Comparison of ENCODE assay signal across 11 cellular contexts in the genomic region with DNA sequence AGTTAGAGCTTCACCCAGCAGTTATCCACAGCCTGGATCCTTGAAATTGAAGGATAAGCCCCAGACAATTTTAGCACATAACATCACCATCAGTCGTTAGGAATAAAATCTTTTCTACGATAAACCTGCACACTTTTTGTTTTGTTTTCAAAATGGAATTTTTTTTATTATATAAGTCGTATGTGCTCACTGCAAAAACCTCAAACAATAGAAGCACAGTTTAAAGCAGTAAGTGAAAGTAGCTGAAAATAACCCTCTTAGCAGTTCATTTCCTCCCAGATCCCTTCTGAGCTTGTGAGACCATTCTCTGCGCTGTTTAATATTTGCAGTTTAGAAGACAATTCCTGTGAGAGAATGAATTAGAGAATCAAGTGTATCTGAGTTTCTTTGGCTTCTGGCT. TPM values are rescaled to one million over a fixed set of nuclear protein-coding genes. Genes with fewer than 3 reads are reported as not detected.
A peak's percentile ranks its signal among the peaks of the same experiment; 100 is the strongest.
DNase-seq lines count a peak whose midpoint lies in the region; ATAC-seq and TF ChIP-seq lines count a peak whose summit lies in the region.
"Had no signal": no experiment of that assay in that cellular context is flagged by ENCODE, and none has a peak within 500 bp of the region (broad histone marks: within the 10 kb centered on the region; RNA-seq: fewer than 3 reads in every experiment).

No MANE protein-coding gene starts in this region.

- 0 out of 2 replicates have a peak overlapping the region, but pooled peaks have one; percentile 6 for H3K4me3 ChIP-seq in GM06990 (replicated peaks; ENCODE audit: low read depth, low read length)
- H3K4me3 ChIP-seq in OCI-LY1 (ENCODE audit: low read depth, low read length, poor library complexity, severe bottlenecking): peak overlapping the region; percentile 61
- no peak overlapping the region for H3K4me3 ChIP-seq in ascending aorta
- H3K4me3 ChIP-seq: gastroesophageal sphincter had no signal

- peak; percentile 46 for DNase-seq in GM06990 (ENCODE audit: extremely low read depth, insufficient read length)
- DNase-seq in fibroblast of peridontal ligament (ENCODE audit: extremely low read depth): peak; percentile 25
- no peak for DNase-seq in NCI-H2171 treated with DMSO at 0.1 percent for 48 hours (lab: John Stamatoyannopoulos, UW)
- no peak for DNase-seq in SHP77 treated with DMSO at 0.1 percent for 48 hours (lab: John Stamatoyannopoulos, UW)
- DNase-seq in ascending aorta (ENCODE audit: low spot score in 2 of 2): no peak
- DNase-seq: activated gamma-delta T cell treated with Interleukin-2 at 50 U/mL for 16 hours, DMS53, left cardiac atrium had no signal

- no peak for TF ChIP-seq CTCF in GM06990 (IDR thresholded peaks at IDR 0.05; ENCODE audit: insufficient read depth, low read length, poor library complexity, severe bottlenecking)
- TF ChIP-seq CTCF in OCI-LY1 (IDR thresholded peaks at IDR 0.05; ENCODE audit: low read length): no peak
- no peak for TF ChIP-seq CTCF in ascending aorta (IDR thresholded peaks at IDR 0.05)

- no peaks in the 10 kb centered on the region for H4K20me1 ChIP-seq in OCI-LY1 (ENCODE audit: insufficient read depth, low read length)

- H3K36me3 ChIP-seq in GM06990 (ENCODE audit: control insufficient read depth, insufficient read depth, low read length) (peaks cover 2% of the 10 kb centered on the region; the same call in 1 of the 2 replicates), OCI-LY1 (ENCODE audit: insufficient read depth, low read length) (peaks cover 12% of the 10 kb centered on the region; the same call in 1 of the 2 replicates), ascending aorta (no peaks in the 10 kb centered on the region)
- H3K36me3 ChIP-seq: gastroesophageal sphincter had no signal

- peaks cover 61% of the 10 kb centered on the region for H3K4me1 ChIP-seq in OCI-LY1 (ENCODE audit: insufficient read depth, low read length, severe bottlenecking)
- peaks cover 8 to 18% of the 10 kb centered on the region in 2 donors for H3K4me1 ChIP-seq in ascending aorta

- intact Hi-C loops in ascending aorta (cut with DNase I): loop anchor here (5.0 kb wide), 1 partner anchor 66 kb away; no protein-coding TSS in a partner anchor

- H3K27ac ChIP-seq in OCI-LY1 (ENCODE audit: low read depth, low read length, poor library complexity, severe bottlenecking) (peak overlapping the region; percentile 98), ascending aorta (peak overlapping the region in 1 of 2 donors; percentile 30)

- peak overlapping the region; percentile 66 for H3K4me2 ChIP-seq in OCI-LY1 (ENCODE audit: low read length)

- H3K9me3 ChIP-seq in OCI-LY1 (ENCODE audit: low read length) (no peaks in the 10 kb centered on the region), ascending aorta (no peaks in the 10 kb centered on the region)
- H3K9me3 ChIP-seq: gastroesophageal sphincter had no signal

- H3K27me3 ChIP-seq in GM06990 (replicated peaks; ENCODE audit: control insufficient read depth, insufficient read depth, low read length): no peaks in the 10 kb centered on the region
- H3K27me3 ChIP-seq in OCI-LY1 (ENCODE audit: insufficient read depth, low read length): no peaks in the 10 kb centered on the region
- H3K27me3 ChIP-seq in ascending aorta: no peaks in the 10 kb centered on the region
- H3K27me3 ChIP-seq: gastroesophageal sphincter had no signal

- H3F3A ChIP-seq in OCI-LY1 (ENCODE audit: insufficient read depth, low read length): peaks cover 7% of the 10 kb centered on the region

- no peaks in the 10 kb centered on the region for H3K79me2 ChIP-seq in OCI-LY1 (ENCODE audit: insufficient read depth, low read length)

- peak overlapping the region; percentile 36 for H3K9ac ChIP-seq in OCI-LY1 (ENCODE audit: low read length)

- H3K9me2 ChIP-seq in OCI-LY1 (ENCODE audit: low read depth, low read length): no peaks in the 10 kb centered on the region

- H2AFZ ChIP-seq in OCI-LY1 (ENCODE audit: low read length): no peak overlapping the region

- ATAC-seq in GM18868 (IDR thresholded peaks at IDR 0.05; ENCODE audit: unreplicated experiment): peak; percentile 55
- ATAC-seq: gastroesophageal sphincter, left cardiac atrium had no signal

RNA-seq across cellular contexts. Expression of a gene that starts 38.3 kb away (rescaled TPM):
- total RNA-seq in ascending aorta: 23.7 TPM

Comparison
In these comparisons a context has a peak if more than half of its experiments do, and no peak if none do; other contexts are left out.
1. DNase-seq: peak in GM06990 (single experiment) and fibroblast of peridontal ligament (single experiment); none in NCI-H2171 treated with DMSO at 0.1 percent for 48 hours (single experiment), SHP77 treated with DMSO at 0.1 percent for 48 hours (single experiment) and ascending aorta (0 of 2).
2. H3K4me3 ChIP-seq: peak in GM06990 (single experiment) and OCI-LY1 (single experiment); none in ascending aorta (0 of 2).